ENCODE assay signal across 21 cellular contexts in genomic region chr11:11532574-11532973, GRCh38.
DNase-seq lines count a peak whose midpoint lies in the region; ATAC-seq and TF ChIP-seq lines count a peak whose summit lies in the region.
"Had no signal": no experiment of that assay in that cellular context is flagged by ENCODE, and none has a peak within 500 bp of the region (broad histone marks: within the 10 kb centered on the region; RNA-seq: fewer than 3 reads in every experiment).

No MANE protein-coding gene starts in this region.

- H3K9ac ChIP-seq in IMR-90 (ENCODE audit: low read depth, low read length), result no peak overlapping the region

- ATAC-seq in IMR-90 (ENCODE audit: low read depth) (0 out of 2 replicates have a peak, but pooled peaks have one; percentile 19), GM21529 (IDR thresholded peaks at IDR 0.05; ENCODE audit: unreplicated experiment) (no peak)
- no peak for ATAC-seq in activated T-cell treated with anti-CD3 and anti-CD28 coated beads, Interleukin-2, amount 50 U/mL, for 72 hours (replicated peaks in 1 of 2)
- ATAC-seq in activated T-helper 17 cell treated with anti-CD3 and anti-CD28 coated beads, Interleukin-2, amount 50 U/mL, for 72 hours (replicated peaks), result no peak
- ATAC-seq: activated CD8-positive, alpha-beta T cell treated with anti-CD3 and anti-CD28 coated beads, Interleukin-2, amount 10 ng/mL, durations not matched to agents 7 days and 5 days; activated T-cell treated with anti-CD3 and anti-CD28 coated beads, Interleukin-2, amount 50 U/mL, for 4 hours; GM12878; natural killer cell treated with Interleukin-12 subunit alpha and Interleukin-12 subunit beta and Interleukin-15 and Interleukin-18, amount 100 ng/mL, for 72 hours; Panc1; SK-N-SH treated with all-trans-retinoic acid at 6 μM for 48 hours had no signal

- no peak overlapping the region for H4K5ac ChIP-seq in IMR-90 (ENCODE audit: low read depth, low read length)

- no peak overlapping the region for H3K56ac ChIP-seq in IMR-90 (ENCODE audit: extremely low read depth, insufficient read depth, low read length)

- no peak overlapping the region for H2BK20ac ChIP-seq in IMR-90 (ENCODE audit: low read depth, low read length)

- CTCF ChIA-PET in IMR-90 (lab: Yijun Ruan, JAX), result no interaction called here
- CTCF ChIA-PET in activated naive CD4-positive, alpha-beta T cell treated with anti-CD3 and anti-CD28 coated beads, Interleukin-2, amount 10 ng/mL, durations not matched to agents 7 days and 5 days (lab: Charles Lee), result no interaction called here

- H3K27ac Mint-ChIP-seq in activated T-cell treated with anti-CD3 and anti-CD28 coated beads, Interleukin-2, amount 50 U/mL, for 72 hours, result no peak overlapping the region
- H3K27ac Mint-ChIP-seq in activated T-helper 17 cell treated with anti-CD3 and anti-CD28 coated beads, Interleukin-2, amount 50 U/mL, for 72 hours, result no peak overlapping the region
- no peak overlapping the region for H3K27ac Mint-ChIP-seq in activated naive CD4-positive, alpha-beta T cell treated with anti-CD3 and anti-CD28 coated beads, Interleukin-2, amount 10 ng/mL, durations not matched to agents 7 days and 5 days
- H3K27ac Mint-ChIP-seq: activated CD8-positive, alpha-beta T cell treated with anti-CD3 and anti-CD28 coated beads, Interleukin-2, amount 10 ng/mL, durations not matched to agents 7 days and 5 days; activated naive CD8-positive, alpha-beta T cell treated with anti-CD3 and anti-CD28 coated beads, Interleukin-2, amount 10 ng/mL, durations not matched to agents 7 days and 5 days; natural killer cell treated with Interleukin-12 subunit alpha and Interleukin-12 subunit beta and Interleukin-15 and Interleukin-18, amount 100 ng/mL, for 72 hours had no signal

- H3K79me1 ChIP-seq in IMR-90 (ENCODE audit: low read depth in 1 of 2, low read length in 2 of 2), result no peaks in the 10 kb centered on the region

- H4K8ac ChIP-seq in IMR-90 (ENCODE audit: low read depth in 2 of 2, low read length in 2 of 2), result no peak overlapping the region

- no CpG with 5 or more reads among the region's 2 CpGs for WGBS in IMR-90 (ENCODE audit: extremely low coverage in 2 of 2, insufficient read length in 1 of 2), 2 experiments

- no peaks in the 10 kb centered on the region for H3K36me3 Mint-ChIP-seq in activated T-cell treated with anti-CD3 and anti-CD28 coated beads, Interleukin-2, amount 50 U/mL, for 72 hours (ENCODE audit: insufficient read depth in 2 of 2)
- no peaks in the 10 kb centered on the region for H3K36me3 Mint-ChIP-seq in activated T-helper 17 cell treated with anti-CD3 and anti-CD28 coated beads, Interleukin-2, amount 50 U/mL, for 72 hours (ENCODE audit: low read depth)
- H3K36me3 Mint-ChIP-seq in activated naive CD4-positive, alpha-beta T cell treated with anti-CD3 and anti-CD28 coated beads, Interleukin-2, amount 10 ng/mL, durations not matched to agents 7 days and 5 days, result no peaks in the 10 kb centered on the region
- H3K36me3 Mint-ChIP-seq: activated naive CD8-positive, alpha-beta T cell treated with anti-CD3 and anti-CD28 coated beads, Interleukin-2, amount 10 ng/mL, durations not matched to agents 7 days and 5 days; natural killer cell treated with Interleukin-12 subunit alpha and Interleukin-12 subunit beta and Interleukin-15 and Interleukin-18, amount 100 ng/mL, for 72 hours had no signal

- no peak overlapping the region for H4K91ac ChIP-seq in IMR-90 (ENCODE audit: insufficient read depth, low read depth, low read length)

- in situ Hi-C loops in IMR-90 (cut with MboI; ENCODE audit: low sequenced_read_pairs), result no loop called here
- in situ Hi-C loops in astrocyte of the spinal cord (cut with HindIII; ENCODE audit: low sequenced_read_pairs), result no loop called here

- no peak overlapping the region for H2BK120ac ChIP-seq in IMR-90 (ENCODE audit: low read depth, low read length)

- H2AFZ ChIP-seq in IMR-90 (replicated peaks; ENCODE audit: low read length, poor library complexity), result no peak overlapping the region

- H3K4ac ChIP-seq in IMR-90 (ENCODE audit: low read depth, low read length), result no peak overlapping the region

- no peaks in the 10 kb centered on the region for H3K27me3 Mint-ChIP-seq in activated T-cell treated with anti-CD3 and anti-CD28 coated beads, Interleukin-2, amount 50 U/mL, for 72 hours (ENCODE audit: low read depth)
- H3K27me3 Mint-ChIP-seq in activated T-helper 17 cell treated with anti-CD3 and anti-CD28 coated beads, Interleukin-2, amount 50 U/mL, for 72 hours, result peaks cover 3% of the 10 kb centered on the region
- H3K27me3 Mint-ChIP-seq in activated naive CD4-positive, alpha-beta T cell treated with anti-CD3 and anti-CD28 coated beads, Interleukin-2, amount 10 ng/mL, durations not matched to agents 7 days and 5 days, result no peaks in the 10 kb centered on the region

- H2AK5ac ChIP-seq in IMR-90 (ENCODE audit: low read depth, low read length), result no peak overlapping the region

- peaks cover 4% of the 10 kb centered on the region for H3K27me3 ChIP-seq in IMR-90 (ENCODE audit: control insufficient read depth, insufficient read depth, low read length)
- H3K27me3 ChIP-seq: breast epithelium, vagina had no signal

- no TSS peak for BruUV-seq in IMR-90 (replicated peaks; lab: Mats Ljungman, UMichigan)

- H3K4me2 ChIP-seq in IMR-90 (ENCODE audit: low read depth, low read length), result no peak overlapping the region

- H3K14ac ChIP-seq in IMR-90 (replicated peaks; ENCODE audit: low read depth, low read length), result no peak overlapping the region

- no peak for TF ChIP-seq POLR2A in IMR-90 (IDR thresholded peaks at IDR 0.05; ENCODE audit: low read depth, low read length)

- intact Hi-C loops in IMR-90 (cut with micrococcal nuclease), result no loop called here

- H3K4me1 Mint-ChIP-seq in activated T-cell treated with anti-CD3 and anti-CD28 coated beads, Interleukin-2, amount 50 U/mL, for 72 hours (ENCODE audit: low read depth), result no peaks in the 10 kb centered on the region
- no peaks in the 10 kb centered on the region for H3K4me1 Mint-ChIP-seq in activated T-helper 17 cell treated with anti-CD3 and anti-CD28 coated beads, Interleukin-2, amount 50 U/mL, for 72 hours
- H3K4me1 Mint-ChIP-seq in activated naive CD4-positive, alpha-beta T cell treated with anti-CD3 and anti-CD28 coated beads, Interleukin-2, amount 10 ng/mL, durations not matched to agents 7 days and 5 days, result no peaks in the 10 kb centered on the region
- H3K4me1 Mint-ChIP-seq: activated naive CD8-positive, alpha-beta T cell treated with anti-CD3 and anti-CD28 coated beads, Interleukin-2, amount 10 ng/mL, durations not matched to agents 7 days and 5 days had no signal

- POLR2A ChIA-PET in IMR-90 (lab: Charles Lee; ENCODE audit: unreplicated experiment), result no interaction called here

- no peaks in the 10 kb centered on the region for H4K20me1 ChIP-seq in IMR-90 (ENCODE audit: insufficient read depth, low read length)

- TF ChIP-seq CTCF in IMR-90 (conservative IDR thresholded peaks at IDR 0.05; ENCODE audit: low read depth, low read length) (no peak), astrocyte of the spinal cord (IDR thresholded peaks at IDR 0.05; ENCODE audit: low read depth, low read length) (no peak)

- H3K4me3 ChIP-seq in IMR-90 (ENCODE audit: insufficient read depth, low read depth, low read length), result no peak overlapping the region
- no peak overlapping the region for H3K4me3 ChIP-seq in astrocyte of the spinal cord (ENCODE audit: low read depth, low read length)
- H3K4me3 ChIP-seq: breast epithelium, GM12878, vagina had no signal

- no peak for TF ChIP-seq RAD21 in IMR-90 (IDR thresholded peaks at IDR 0.05; ENCODE audit: low read length)

- H3K4me1 ChIP-seq in IMR-90 (ENCODE audit: control insufficient read depth, insufficient read depth, low read length), result peaks cover 2% of the 10 kb centered on the region; the same call in 1 of the 2 replicates
- H3K4me1 ChIP-seq: breast epithelium had no signal

- no peak overlapping the region for H2BK5ac ChIP-seq in IMR-90 (ENCODE audit: low read depth, low read length, poor library complexity, severe bottlenecking)

- H3K9me3 ChIP-seq in IMR-90 (ENCODE audit: control insufficient read depth, insufficient read depth, low read length), result no peaks in the 10 kb centered on the region
- H3K9me3 ChIP-seq: breast epithelium, vagina had no signal

- no peaks in the 10 kb centered on the region for H3K36me3 ChIP-seq in IMR-90 (ENCODE audit: control insufficient read depth, insufficient read depth, low read length)
- H3K36me3 ChIP-seq: breast epithelium, vagina had no signal

- no peak overlapping the region for H3K27ac ChIP-seq in IMR-90 (ENCODE audit: insufficient read depth, low read length)
- H3K27ac ChIP-seq: breast epithelium, vagina had no signal

- H3K9me1 ChIP-seq in IMR-90 (ENCODE audit: insufficient read depth, low read length), result no peaks in the 10 kb centered on the region

- no peak overlapping the region for H3K23ac ChIP-seq in IMR-90 (ENCODE audit: low read depth, low read length)

- no peak overlapping the region for H3K18ac ChIP-seq in IMR-90 (ENCODE audit: low read depth, low read length)

- dilution Hi-C loops in IMR-90 (cut with HindIII; ENCODE audit: low sequenced_read_pairs, unreplicated experiment), result no loop called here

- no peak overlapping the region for H2AK9ac ChIP-seq in IMR-90 (replicated peaks; ENCODE audit: low read depth, low read length, poor library complexity)

- DNase-seq in AG20443 (ENCODE audit: low spot score) (peak; percentile 22), IMR-90 (peak; percentile 22), astrocyte of the spinal cord (ENCODE audit: low read depth, low spot score) (peak; percentile 55), iris pigment epithelial cell (ENCODE audit: low read depth) (peak; percentile 5)
- DNase-seq in activated T-cell treated with anti-CD3 and anti-CD28 coated beads, Interleukin-2, amount 50 U/mL, for 72 hours, result no peak
- DNase-seq in activated naive CD4-positive, alpha-beta T cell treated with anti-CD3 and anti-CD28 coated beads, Interleukin-2, amount 10 ng/mL, durations not matched to agents 7 days and 5 days, result no peak
- DNase-seq: activated CD4-positive, CD25-positive, alpha-beta regulatory T cell; activated CD8-positive, alpha-beta T cell treated with anti-CD3 and anti-CD28 coated beads, Interleukin-2, amount 10 ng/mL, durations not matched to agents 7 days and 5 days; activated naive CD8-positive, alpha-beta T cell treated with anti-CD3 and anti-CD28 coated beads, Interleukin-2, amount 10 ng/mL, durations not matched to agents 7 days and 5 days; activated T-cell treated with anti-CD3 and anti-CD28 coated beads, Interleukin-2, amount 50 U/mL, for 4 hours; foreskin fibroblast; H7; T-helper 9 cell had no signal

- no peak overlapping the region for H2BK15ac ChIP-seq in IMR-90 (ENCODE audit: low read depth, low read length)

- H3K9me3 Mint-ChIP-seq in activated T-cell treated with anti-CD3 and anti-CD28 coated beads, Interleukin-2, amount 50 U/mL, for 72 hours, result no peaks in the 10 kb centered on the region
- no peaks in the 10 kb centered on the region for H3K9me3 Mint-ChIP-seq in activated T-helper 17 cell treated with anti-CD3 and anti-CD28 coated beads, Interleukin-2, amount 50 U/mL, for 72 hours
- H3K9me3 Mint-ChIP-seq in activated naive CD4-positive, alpha-beta T cell treated with anti-CD3 and anti-CD28 coated beads, Interleukin-2, amount 10 ng/mL, durations not matched to agents 7 days and 5 days, result no peaks in the 10 kb centered on the region
- H3K9me3 Mint-ChIP-seq: activated naive CD8-positive, alpha-beta T cell treated with anti-CD3 and anti-CD28 coated beads, Interleukin-2, amount 10 ng/mL, durations not matched to agents 7 days and 5 days; natural killer cell treated with Interleukin-12 subunit alpha and Interleukin-12 subunit beta and Interleukin-15 and Interleukin-18, amount 100 ng/mL, for 72 hours had no signal

- H3K4me3 Mint-ChIP-seq in activated T-cell treated with anti-CD3 and anti-CD28 coated beads, Interleukin-2, amount 50 U/mL, for 72 hours, result no peak overlapping the region
- H3K4me3 Mint-ChIP-seq in activated T-helper 17 cell treated with anti-CD3 and anti-CD28 coated beads, Interleukin-2, amount 50 U/mL, for 72 hours, result no peak overlapping the region
- H3K4me3 Mint-ChIP-seq in activated naive CD4-positive, alpha-beta T cell treated with anti-CD3 and anti-CD28 coated beads, Interleukin-2, amount 10 ng/mL, durations not matched to agents 7 days and 5 days, result no peak overlapping the region
- H3K4me3 Mint-ChIP-seq: activated CD8-positive, alpha-beta T cell treated with anti-CD3 and anti-CD28 coated beads, Interleukin-2, amount 10 ng/mL, durations not matched to agents 7 days and 5 days; activated naive CD8-positive, alpha-beta T cell treated with anti-CD3 and anti-CD28 coated beads, Interleukin-2, amount 10 ng/mL, durations not matched to agents 7 days and 5 days; activated T-cell treated with anti-CD3 and anti-CD28 coated beads, Interleukin-2, amount 50 U/mL, for 4 hours; natural killer cell treated with Interleukin-12 subunit alpha and Interleukin-12 subunit beta and Interleukin-15 and Interleukin-18, amount 100 ng/mL, for 72 hours had no signal

Comparison
In these comparisons a context has a peak if more than half of its experiments do, and no peak if none do; other contexts are left out.
1. DNase-seq: peak in AG20443 (single experiment), IMR-90 (single experiment), astrocyte of the spinal cord (single experiment) and iris pigment epithelial cell (single experiment); none in activated T-cell treated with anti-CD3 and anti-CD28 coated beads, Interleukin-2, amount 50 U/mL, for 72 hours (0 of 2) and activated naive CD4-positive, alpha-beta T cell treated with anti-CD3 and anti-CD28 coated beads, Interleukin-2, amount 10 ng/mL, durations not matched to agents 7 days and 5 days (single experiment).